In the genomic region with DNA sequence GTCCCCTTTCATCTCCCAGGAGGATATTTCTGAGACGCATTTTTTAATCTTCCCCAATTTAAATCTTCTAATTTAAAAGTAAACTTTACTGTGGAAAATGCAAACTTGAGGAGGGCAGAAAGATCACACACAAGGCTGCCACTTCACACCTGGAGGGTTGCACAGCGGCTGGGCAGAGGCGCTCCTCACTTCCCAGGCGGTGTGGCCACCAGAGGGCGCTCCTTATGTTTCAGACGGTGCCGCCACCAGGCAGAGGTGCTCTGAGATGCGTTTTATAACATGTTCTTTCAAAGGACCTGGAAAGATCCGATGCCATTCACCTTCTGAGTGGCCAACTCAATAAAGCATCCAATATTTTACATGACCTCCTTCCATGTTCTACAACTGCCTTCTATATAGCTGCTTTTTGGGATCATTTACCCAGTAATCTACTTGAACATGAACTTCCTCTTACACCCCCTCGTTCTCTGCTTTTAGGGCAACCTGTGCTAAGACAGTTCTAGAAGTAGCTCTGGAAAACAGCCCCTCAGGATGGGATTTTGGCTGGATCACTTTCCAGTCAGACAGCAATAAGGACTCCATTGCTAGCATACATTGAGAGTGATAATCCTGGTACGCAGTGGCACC, we compare ENCODE assay signal across 9 cellular contexts. TPM values are rescaled to one million over a fixed set of nuclear protein-coding genes. Genes with fewer than 3 reads are reported as not detected.
DNase-seq lines count a peak whose midpoint lies in the region; ATAC-seq, FAIRE-seq and TF ChIP-seq lines count a peak whose summit lies in the region.
"Had no signal": no experiment of that assay in that cellular context is flagged by ENCODE, and none has a peak within 500 bp of the region (broad histone marks: within the 10 kb centered on the region; RNA-seq: fewer than 3 reads in every experiment).

No MANE protein-coding gene starts in this region.

- no peaks in the 10 kb centered on the region for H3K27me3 Mint-ChIP-seq in Calu3 (ENCODE audit: unreplicated experiment)
- H3K27me3 Mint-ChIP-seq in activated naive CD4-positive, alpha-beta T cell treated with anti-CD3 and anti-CD28 coated beads, Interleukin-2, amount 10 ng/mL, durations not matched to agents 7 days and 5 days, result peaks cover 9% of the 10 kb centered on the region

- DNase-seq in Calu3, result peak; percentile 13
- DNase-seq in KG1 (lab: John Stamatoyannopoulos, UW), result peak; percentile 7
- DNase-seq in activated naive CD4-positive, alpha-beta T cell treated with anti-CD3 and anti-CD28 coated beads, Interleukin-2, amount 10 ng/mL, durations not matched to agents 7 days and 5 days, result peak; percentile 51
- DNase-seq in lower lobe of right lung, result no peak
- DNase-seq in NCI-H187 (lab: John Stamatoyannopoulos, UW), result no peak
- no peak for DNase-seq in frontal cortex (ENCODE audit: low spot score in 2 of 2)

- no peaks in the 10 kb centered on the region for H3K36me3 ChIP-seq in lower lobe of right lung

- no peaks in the 10 kb centered on the region for H3K4me1 ChIP-seq in lower lobe of right lung

- H3K27ac Mint-ChIP-seq in Calu3 (ENCODE audit: unreplicated experiment), result no peak overlapping the region
- no peak overlapping the region for H3K27ac Mint-ChIP-seq in activated naive CD4-positive, alpha-beta T cell treated with anti-CD3 and anti-CD28 coated beads, Interleukin-2, amount 10 ng/mL, durations not matched to agents 7 days and 5 days

- H3K4me3 ChIP-seq in lower lobe of right lung, result no peak overlapping the region

- peaks cover 10% of the 10 kb centered on the region for H3K27me3 ChIP-seq in lower lobe of right lung (ENCODE audit: low read depth)

- intact Hi-C loops in Calu3 (cut with micrococcal nuclease; ENCODE audit: unreplicated experiment) (no loop called here), lower lobe of right lung (cut with DNase I) (no loop called here)

- ATAC-seq in lower lobe of right lung (no peak), GM18519 (IDR thresholded peaks at IDR 0.05; ENCODE audit: low FRiP score, unreplicated experiment) (no peak), GM21381 (IDR thresholded peaks at IDR 0.05; ENCODE audit: unreplicated experiment) (no peak)

- peaks cover 18% of the 10 kb centered on the region for H3K9me3 ChIP-seq in lower lobe of right lung

- H3K27ac ChIP-seq in lower lobe of right lung, result no peak overlapping the region

- no peak for FAIRE-seq in frontal cortex (lab: Jason Lieb, UNC)
- FAIRE-seq: TTC549 had no signal

- no peak overlapping the region for H3K4me3 Mint-ChIP-seq in Calu3 (ENCODE audit: low read depth, unreplicated experiment)
- no peak overlapping the region for H3K4me3 Mint-ChIP-seq in activated naive CD4-positive, alpha-beta T cell treated with anti-CD3 and anti-CD28 coated beads, Interleukin-2, amount 10 ng/mL, durations not matched to agents 7 days and 5 days

- TF ChIP-seq CTCF in Calu3 (IDR thresholded peaks at IDR 0.05; ENCODE audit: unreplicated experiment) (no peak), lower lobe of right lung (IDR thresholded peaks at IDR 0.05) (peak; percentile 39)

- CTCF ChIA-PET in Calu3 (lab: Charles Lee), result no interaction called here
- CTCF ChIA-PET in activated naive CD4-positive, alpha-beta T cell treated with anti-CD3 and anti-CD28 coated beads, Interleukin-2, amount 10 ng/mL, durations not matched to agents 7 days and 5 days (lab: Charles Lee), result no interaction called here

- H3K4me1 Mint-ChIP-seq in Calu3 (ENCODE audit: low read depth, unreplicated experiment), result no peaks in the 10 kb centered on the region
- H3K4me1 Mint-ChIP-seq in activated naive CD4-positive, alpha-beta T cell treated with anti-CD3 and anti-CD28 coated beads, Interleukin-2, amount 10 ng/mL, durations not matched to agents 7 days and 5 days, result no peaks in the 10 kb centered on the region

- H3K36me3 Mint-ChIP-seq in Calu3 (ENCODE audit: insufficient read depth, unreplicated experiment), result no peaks in the 10 kb centered on the region
- no peaks in the 10 kb centered on the region for H3K36me3 Mint-ChIP-seq in activated naive CD4-positive, alpha-beta T cell treated with anti-CD3 and anti-CD28 coated beads, Interleukin-2, amount 10 ng/mL, durations not matched to agents 7 days and 5 days

- H3K9me3 Mint-ChIP-seq in Calu3 (ENCODE audit: low read depth, unreplicated experiment), result peaks cover 8% of the 10 kb centered on the region
- peaks cover 18% of the 10 kb centered on the region for H3K9me3 Mint-ChIP-seq in activated naive CD4-positive, alpha-beta T cell treated with anti-CD3 and anti-CD28 coated beads, Interleukin-2, amount 10 ng/mL, durations not matched to agents 7 days and 5 days

- BruUV-seq in Calu3 (replicated peaks; lab: Mats Ljungman, UMichigan), result no TSS peak

RNA-seq across cellular contexts. Expression of a gene that starts 14.8 kb away (rescaled TPM):
- total RNA-seq in Calu3 (2022) (not detected in 2 replicates), lower lobe of right lung (0.21 TPM), frontal cortex (7.3 TPM)

Comparison
In these comparisons a context has a peak if more than half of its experiments do, and no peak if none do; other contexts are left out.
1. DNase-seq: peak in Calu3 (single experiment), KG1 (single experiment) and activated naive CD4-positive, alpha-beta T cell treated with anti-CD3 and anti-CD28 coated beads, Interleukin-2, amount 10 ng/mL, durations not matched to agents 7 days and 5 days (single experiment); none in lower lobe of right lung (single experiment), NCI-H187 (0 of 2) and frontal cortex (0 of 2).